Comparison of ENCODE assay signal across 5 cellular contexts in the genomic region with DNA sequence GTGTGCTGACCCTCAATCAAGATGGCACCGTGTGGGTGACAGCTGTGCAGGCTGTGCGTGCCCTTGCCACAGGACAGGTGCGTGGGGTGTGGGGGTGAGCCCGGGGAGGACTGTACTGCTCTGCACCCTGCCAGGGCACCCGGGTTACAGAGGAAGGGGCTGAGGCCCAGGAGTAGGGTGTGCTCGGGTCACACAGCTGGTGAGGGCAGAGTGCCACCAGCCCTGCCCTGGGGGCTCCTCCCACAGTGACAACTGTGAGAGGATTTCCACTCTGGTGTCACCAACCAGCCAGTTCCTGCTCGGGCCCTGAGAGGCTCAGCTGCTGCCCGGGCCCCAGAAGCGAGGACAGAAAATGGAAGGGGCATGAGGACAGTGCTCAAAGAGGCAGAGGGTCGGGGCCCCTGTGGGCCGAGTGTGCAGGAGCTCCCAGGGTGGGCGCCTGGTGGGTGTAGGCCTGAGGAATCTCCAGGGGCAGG.
"Had no signal": no experiment of that assay in that cellular context is flagged by ENCODE, and none has a peak within 500 bp of the region (broad histone marks: within the 10 kb centered on the region; RNA-seq: fewer than 3 reads in every experiment).

No MANE protein-coding gene starts in this region.

- H3K27me3 ChIP-seq: dorsolateral prefrontal cortex, esophagus squamous epithelium, left lung, neutrophil had no signal

- H3K4me3 ChIP-seq: dorsolateral prefrontal cortex, esophagus squamous epithelium, left lung had no signal

- H3K9me3 ChIP-seq: esophagus squamous epithelium, left lung, neutrophil had no signal

- DNase-seq: activated gamma-delta T cell, esophagus squamous epithelium had no signal

- H3K27ac ChIP-seq: dorsolateral prefrontal cortex, left lung, neutrophil had no signal
